ENCODE assay signal across 12 cellular contexts in genomic region chr12:4379410-4379809, GRCh38. TPM values are rescaled to one million over a fixed set of nuclear protein-coding genes. Genes with fewer than 3 reads are reported as not detected.
A peak's percentile ranks its signal among the peaks of the same experiment; 100 is the strongest.
DNase-seq lines count a peak whose midpoint lies in the region; ATAC-seq, FAIRE-seq and TF ChIP-seq lines count a peak whose summit lies in the region.
"Had no signal": no experiment of that assay in that cellular context is flagged by ENCODE, and none has a peak within 500 bp of the region (broad histone marks: within the 10 kb centered on the region; RNA-seq: fewer than 3 reads in every experiment).

FGF23 (minus strand) TSS chr12:4379712; CDS start chr12:4379582, 130 bp downstream.

- no peaks in the 10 kb centered on the region for H3K36me3 Mint-ChIP-seq in CD4-positive, alpha-beta memory T cell

- 43% methylated on average over 7 of the region's 7 CpGs for WGBS in SK-N-SH (ENCODE audit: low lambda C conversion rate)
- 10% methylated on average over 7 of the region's 7 CpGs for WGBS in smooth muscle cell (ENCODE audit: low lambda C conversion rate)

- H4K20me1 ChIP-seq in SK-N-SH (ENCODE audit: insufficient read depth) (no peaks in the 10 kb centered on the region), smooth muscle cell (ENCODE audit: low read depth) (no peaks in the 10 kb centered on the region)

- TF ChIP-seq CTCF in SK-N-SH (IDR thresholded peaks at IDR 0.05), result no peak
- no peak for TF ChIP-seq CTCF in smooth muscle cell (IDR thresholded peaks at IDR 0.05; ENCODE audit: borderline replicate concordance, insufficient read depth, poor library complexity, severe bottlenecking)
- TF ChIP-seq CTCF in kidney (IDR thresholded peaks at IDR 0.05; ENCODE audit: borderline replicate concordance, extremely low read depth, insufficient read depth), result no peak

- H3K9me3 ChIP-seq in SK-N-SH (no peaks in the 10 kb centered on the region), smooth muscle cell (replicated peaks; ENCODE audit: low read depth) (no peaks in the 10 kb centered on the region), kidney (ENCODE audit: control insufficient read depth in 1 of 2, low read length in 2 of 2) (no peaks in the 10 kb centered on the region)
- no peaks in the 10 kb centered on the region for H3K9me3 ChIP-seq in CD4-positive, alpha-beta memory T cell (ENCODE audit: control insufficient read depth in 1 of 2, low read length in 2 of 2)
- H3K9me3 ChIP-seq: ascending aorta had no signal

- no peak within 1 kb of the TSS for H3K27ac Mint-ChIP-seq in CD4-positive, alpha-beta memory T cell

- H3K4me3 ChIP-seq in SK-N-SH (ENCODE audit: low read depth in 2 of 2, low read length in 1 of 2) (no peak within 1 kb of the TSS), smooth muscle cell (peak within 1 kb of the TSS; percentile 8), kidney (ENCODE audit: low read length in 2 of 2) (no peak within 1 kb of the TSS)
- no peak within 1 kb of the TSS for H3K4me3 ChIP-seq in CD4-positive, alpha-beta memory T cell (ENCODE audit: low read length in 2 of 2)
- H3K4me3 ChIP-seq: ascending aorta had no signal

- H3K9ac ChIP-seq in SK-N-SH (no peak within 1 kb of the TSS), smooth muscle cell (ENCODE audit: low read depth) (no peak within 1 kb of the TSS), kidney (ENCODE audit: low read length in 2 of 2) (no peak within 1 kb of the TSS)

- H3K36me3 ChIP-seq in SK-N-SH (replicated peaks in 1 of 2; ENCODE audit: control insufficient read depth in 1 of 2, insufficient read depth in 2 of 2, low read length in 1 of 2) (no peaks in the 10 kb centered on the region), smooth muscle cell (ENCODE audit: low read depth) (no peaks in the 10 kb centered on the region), kidney (ENCODE audit: control insufficient read depth in 1 of 2, insufficient read depth in 2 of 2, low read length in 2 of 2) (no peaks in the 10 kb centered on the region)
- H3K36me3 ChIP-seq in CD4-positive, alpha-beta memory T cell (ENCODE audit: insufficient read depth, low read length), result no peaks in the 10 kb centered on the region
- H3K36me3 ChIP-seq: ascending aorta had no signal

- H3K27ac ChIP-seq in SK-N-SH (ENCODE audit: low read depth in 2 of 2, low read length in 1 of 2) (no peak within 1 kb of the TSS), smooth muscle cell (ENCODE audit: low read depth) (no peak within 1 kb of the TSS), kidney (ENCODE audit: low read depth in 2 of 2, low read length in 2 of 2) (no peak within 1 kb of the TSS)
- no peak within 1 kb of the TSS for H3K27ac ChIP-seq in CD4-positive, alpha-beta memory T cell (ENCODE audit: low read depth, low read length)
- H3K27ac ChIP-seq: ascending aorta had no signal

- no peaks in the 10 kb centered on the region for H3K9me2 ChIP-seq in SK-N-SH

- peaks cover 0 to 1% (median 0%) of the 10 kb centered on the region in 8 donors for H3K9me3 Mint-ChIP-seq in CD4-positive, alpha-beta memory T cell

- ATAC-seq in SK-N-SH treated with all-trans-retinoic acid at 6 μM for 48 hours (peak; percentile 82), left ventricle myocardium superior (peak; percentile 61)

- FAIRE-seq in kidney (lab: Jason Lieb, UNC), result no peak

- no peak within 1 kb of the TSS for H3K4me2 ChIP-seq in SK-N-SH
- no peak within 1 kb of the TSS for H3K4me2 ChIP-seq in smooth muscle cell

- POLR2A ChIA-PET in SK-N-SH (lab: Yijun Ruan, JAX), result no interaction called here
- POLR2A ChIA-PET in CD4-positive, alpha-beta memory T cell (lab: Charles Lee; ENCODE audit: partially characterized antibody), result no interaction called here

- DNase-seq in SK-N-SH (no peak), SK-N-DZ (ENCODE audit: low spot score) (peak; percentile 87), left ventricle myocardium superior (peak; percentile 33), smooth muscle cell (lab: John Stamatoyannopoulos, UW; ENCODE audit: unreplicated experiment) (no peak), kidney (no peak)
- DNase-seq in stimulated activated CD4-positive, alpha-beta T cell treated with anti-CD3 and anti-CD28 coated beads, Interleukin-12 subunit alpha, Interleukin-12 subunit beta, amount 100 ng/mL, for 4 hours, result no peak
- no peak for DNase-seq in CD4-positive, alpha-beta memory T cell
- DNase-seq: hippocampal formation, NCI-H187 had no signal

- intact Hi-C loops in left ventricle myocardium superior (cut with micrococcal nuclease) (no loop called here), kidney (cut with DNase I) (no loop called here)
- intact Hi-C loops in CD4-positive, alpha-beta memory T cell (cut with micrococcal nuclease), result no loop called here

- H3K4me3 Mint-ChIP-seq in CD4-positive, alpha-beta memory T cell, result no peak within 1 kb of the TSS

- H2AFZ ChIP-seq in SK-N-SH (ENCODE audit: low read depth) (no peak within 1 kb of the TSS), smooth muscle cell (ENCODE audit: low read depth) (no peak within 1 kb of the TSS)

- peaks cover 6 to 7% of the 10 kb centered on the region in 2 donors for H3K27me3 Mint-ChIP-seq in CD4-positive, alpha-beta memory T cell

- no peaks in the 10 kb centered on the region for H3F3A ChIP-seq in SK-N-SH (replicated peaks; ENCODE audit: insufficient read depth)
- no peaks in the 10 kb centered on the region for H3F3A ChIP-seq in smooth muscle cell (ENCODE audit: low read depth)

- no peaks in the 10 kb centered on the region for H3K4me1 Mint-ChIP-seq in CD4-positive, alpha-beta memory T cell

- H3K79me2 ChIP-seq in SK-N-SH (ENCODE audit: insufficient read depth), result no peaks in the 10 kb centered on the region
- H3K79me2 ChIP-seq in smooth muscle cell (ENCODE audit: low read depth), result no peaks in the 10 kb centered on the region

- TF ChIP-seq RAD21 in SK-N-SH (IDR thresholded peaks at IDR 0.05; ENCODE audit: low read length), result no peak

- H3K4me1 ChIP-seq in SK-N-SH (ENCODE audit: control insufficient read depth in 1 of 2, insufficient read depth in 2 of 2, low read depth in 1 of 2, low read length in 1 of 2) (peaks cover 0 to 3% of the 10 kb centered on the region in 2 experiments; a peak in 2 of 4 replicates), smooth muscle cell (ENCODE audit: low read depth) (no peaks in the 10 kb centered on the region), kidney (ENCODE audit: control insufficient read depth in 1 of 2, insufficient read depth in 1 of 2, low read depth in 1 of 2, low read length in 2 of 2) (no peaks in the 10 kb centered on the region)
- no peaks in the 10 kb centered on the region for H3K4me1 ChIP-seq in CD4-positive, alpha-beta memory T cell (ENCODE audit: insufficient read depth, low read length)
- H3K4me1 ChIP-seq: ascending aorta had no signal

- CTCF ChIA-PET in SK-N-SH (lab: Yijun Ruan, JAX), result interaction anchor here (1.0 to 2.8 kb wide), 7 partner anchors 13 to 148 kb away, joined by 3 to 12 read pairs (median 5); no protein-coding TSS in a partner anchor
- CTCF ChIA-PET in CD4-positive, alpha-beta memory T cell (lab: Charles Lee; ENCODE audit: partially characterized antibody), result no interaction called here

- TF ChIP-seq EP300 in SK-N-SH (IDR thresholded peaks at IDR 0.05; ENCODE audit: borderline replicate concordance in 1 of 2, low read depth in 1 of 2, low read length in 1 of 2), result no peak

- H3K27me3 ChIP-seq in SK-N-SH (ENCODE audit: insufficient read depth), result peaks cover 12% of the 10 kb centered on the region; the same call in 1 of the 2 replicates
- peaks cover 7% of the 10 kb centered on the region for H3K27me3 ChIP-seq in smooth muscle cell (ENCODE audit: low read depth)
- H3K27me3 ChIP-seq in CD4-positive, alpha-beta memory T cell (ENCODE audit: insufficient read depth, low read length), result no peaks in the 10 kb centered on the region
- H3K27me3 ChIP-seq: ascending aorta had no signal

TF ChIP-seq in SK-N-SH treated with all-trans-retinoic acid at 6 μM for 48 hours, 23 proteins besides CTCF, POLR2A, EP300 and RAD21 (continues in another document):
- no peak for TF ChIP-seq ZNF8 (CRISPR knock-in tag; IDR thresholded peaks at IDR 0.05)
- no peak for TF ChIP-seq ZFP30 (CRISPR knock-in tag; IDR thresholded peaks at IDR 0.05)
- TF ChIP-seq ZNF565 (CRISPR knock-in tag; conservative IDR thresholded peaks at IDR 0.05; ENCODE audit: low read depth), result no peak
- TF ChIP-seq ARNTL (CRISPR knock-in tag; IDR thresholded peaks at IDR 0.05; ENCODE audit: borderline replicate concordance, low read depth), result no peak

TF ChIP-seq in SK-N-SH, 30 proteins besides CTCF, POLR2A, EP300 and RAD21 (continues in another document):
- no peak for TF ChIP-seq ZBTB33 (IDR thresholded peaks at IDR 0.05; ENCODE audit: borderline replicate concordance, low read depth)
- TF ChIP-seq RCOR1 (IDR thresholded peaks at IDR 0.05; ENCODE audit: low read length), result no peak
- no peak for TF ChIP-seq MXI1 (IDR thresholded peaks at IDR 0.05; ENCODE audit: low read depth, low read length)
- no peak for TF ChIP-seq FOXM1 (IDR thresholded peaks at IDR 0.05; ENCODE audit: low read depth)

RNA-seq across cellular contexts. Expression of gene FGF23, which starts in this region (rescaled TPM):
- polyA plus RNA-seq in SK-N-SH (2012; rRNA removed), result not detected in 2 replicates
- polyA plus RNA-seq in SK-N-SH (2012; cell fraction: cytosol; rRNA removed), result not detected in 2 replicates
- polyA plus RNA-seq in SK-N-SH (2012; cell fraction: nucleus; rRNA removed), result not detected in 2 replicates
- polyA plus RNA-seq in SK-N-DZ (2014; cell fraction: cytosol; rRNA removed), result 0.43 and 0.67 TPM in 2 replicates
- polyA plus RNA-seq in SK-N-DZ (2014; cell fraction: nucleus; rRNA removed), result 0.22 and 0.47 TPM in 2 replicates
- not detected for total RNA-seq in left ventricle myocardium superior
- not detected in 2 replicates for total RNA-seq in smooth muscle cell
- polyA plus RNA-seq in smooth muscle cell, result not detected in 2 replicates
- not detected for total RNA-seq in CD4-positive, alpha-beta memory T cell
- polyA plus RNA-seq in CD4-positive, alpha-beta memory T cell, result not detected
- total RNA-seq in kidney, result not detected
- not detected for polyA plus RNA-seq in kidney (ENCODE audit: insufficient read depth, low read depth, low replicate concordance)
- total RNA-seq: ascending aorta, urinary bladder had no signal
- polyA plus RNA-seq: urinary bladder had no signal

Comparison
In these comparisons a context has a peak if more than half of its experiments do, and no peak if none do; other contexts are left out.
1. Peak in DNase-seq and ATAC-seq in left ventricle myocardium superior; RNA of the gene not detected or under 1 TPM.